ENCODE assay signal across 8 cellular contexts in the genomic region with DNA sequence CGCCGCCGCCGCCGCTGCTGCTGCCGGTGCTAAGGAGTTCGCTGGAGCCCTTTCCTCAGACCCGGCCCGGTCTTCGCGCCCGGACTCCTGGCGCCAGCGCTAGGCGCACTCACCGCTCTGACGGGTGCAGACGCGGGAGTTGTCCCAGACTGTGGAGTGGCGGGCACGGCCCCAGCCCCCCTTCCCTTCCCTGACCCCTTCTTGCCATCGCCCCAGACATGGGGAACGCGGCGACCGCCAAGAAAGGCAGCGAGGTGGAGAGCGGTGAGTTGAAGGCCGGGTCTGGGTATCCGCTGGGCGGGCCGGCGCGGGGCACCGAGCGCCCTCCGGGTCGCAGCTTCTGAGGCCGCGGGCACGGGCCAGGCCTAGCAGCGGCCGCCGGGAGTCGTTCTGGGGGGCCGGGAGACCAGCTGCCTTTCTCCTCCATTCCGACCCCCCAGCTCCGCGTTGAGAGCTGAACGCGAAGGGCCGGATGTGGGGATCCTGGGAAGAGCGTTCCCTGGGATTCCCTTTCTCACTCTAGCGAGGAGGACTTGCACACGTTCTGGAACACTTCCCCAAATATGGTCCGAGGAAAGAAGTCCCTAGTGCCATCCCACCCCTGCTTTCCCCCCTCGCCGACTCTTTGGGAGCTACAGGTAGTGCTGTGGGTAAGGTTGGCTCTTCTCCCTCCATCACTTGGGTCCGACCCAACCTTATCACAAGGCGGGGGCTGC.
DNase-seq lines count a peak whose midpoint lies in the region; TF ChIP-seq lines count a peak whose summit lies in the region.

No MANE protein-coding gene starts in this region.

- peaks cover 10% of the 10 kb centered on the region for H3K27me3 Mint-ChIP-seq in activated T-helper 2 cell treated with anti-CD3 and anti-CD28 coated beads, Interferon-gamma antibody, Interleukin-2, Interleukin-4, amounts not matched to agents 10 μg/mL and 5 μg/mL and 100 μg/mL, durations not matched to agents 14 hours and 24 hours and 36 hours (ENCODE audit: low read depth)

- peak overlapping the region; percentile 80 for H3K27ac ChIP-seq in KOPT-K1 (ENCODE audit: low read depth, low read length, poor library complexity, severe bottlenecking)
- peak overlapping the region; percentile 98 for H3K27ac ChIP-seq in cardiac muscle cell
- peak overlapping the region; percentile 87 to 93 for H3K27ac ChIP-seq in ovary

- H3K36me3 Mint-ChIP-seq in activated T-helper 2 cell treated with anti-CD3 and anti-CD28 coated beads, Interferon-gamma antibody, Interleukin-2, Interleukin-4, amounts not matched to agents 10 μg/mL and 5 μg/mL and 100 μg/mL, durations not matched to agents 14 hours and 24 hours and 36 hours (ENCODE audit: low read depth), result no peaks in the 10 kb centered on the region

- peaks cover 13% of the 10 kb centered on the region for H3K4me1 Mint-ChIP-seq in activated T-helper 2 cell treated with anti-CD3 and anti-CD28 coated beads, Interferon-gamma antibody, Interleukin-2, Interleukin-4, amounts not matched to agents 10 μg/mL and 5 μg/mL and 100 μg/mL, durations not matched to agents 14 hours and 24 hours and 36 hours (ENCODE audit: low read depth)

- WGBS in ovary, 3 donors, result 0 to 1% (median 0%) methylated on average over 49 to 60 of the region's 60 CpGs

- TF ChIP-seq CTCF in cardiac muscle cell (IDR thresholded peaks at IDR 0.05; ENCODE audit: low read depth, low read length), result no peak
- no peak for TF ChIP-seq CTCF in ovary (IDR thresholded peaks at IDR 0.05)

- TF ChIP-seq POLR2A in ovary (IDR thresholded peaks at IDR 0.05), result no peak

- TF ChIP-seq EP300 in ovary (IDR thresholded peaks at IDR 0.05), result no peak

- H3K27ac Mint-ChIP-seq in activated T-helper 2 cell treated with anti-CD3 and anti-CD28 coated beads, Interferon-gamma antibody, Interleukin-2, Interleukin-4, amounts not matched to agents 10 μg/mL and 5 μg/mL and 100 μg/mL, durations not matched to agents 14 hours and 24 hours and 36 hours, result no peak overlapping the region

- peaks cover 13% of the 10 kb centered on the region for H3K4me1 ChIP-seq in cardiac muscle cell (ENCODE audit: low read depth)
- H3K4me1 ChIP-seq in ovary (ENCODE audit: insufficient read depth), result no peaks in the 10 kb centered on the region

- H3K4me3 Mint-ChIP-seq in activated T-helper 2 cell treated with anti-CD3 and anti-CD28 coated beads, Interferon-gamma antibody, Interleukin-2, Interleukin-4, amounts not matched to agents 10 μg/mL and 5 μg/mL and 100 μg/mL, durations not matched to agents 14 hours and 24 hours and 36 hours (ENCODE audit: low read depth), result peak overlapping the region; percentile 80

- peak; percentile 13 for DNase-seq in activated T-cell treated with anti-CD3 and anti-CD28 coated beads for 24 hours (ENCODE audit: low read depth)
- DNase-seq in activated T-cell treated with anti-CD3 and anti-CD28 coated beads, Interleukin-2, amount 50 U/mL, for 48 hours, result no peak
- peak; percentile 5 for DNase-seq in H4 (ENCODE audit: low spot score)
- no peak for DNase-seq in activated T-helper 2 cell treated with anti-CD3 and anti-CD28 coated beads, Interferon-gamma antibody, Interleukin-2, Interleukin-4, amounts not matched to agents 10 μg/mL and 5 μg/mL and 100 μg/mL, durations not matched to agents 14 hours and 24 hours and 36 hours (ENCODE audit: low spot score)
- DNase-seq in cardiac muscle cell (ENCODE audit: low read depth in 1 of 2, low spot score in 1 of 2), result peak; percentile 44 to 51
- peak in 4 of 5 donors; percentile 18 to 67 (median 40) for DNase-seq in ovary
- no peak for DNase-seq in KG1 (lab: John Stamatoyannopoulos, UW)

- no peaks in the 10 kb centered on the region for H3K27me3 ChIP-seq in cardiac muscle cell
- H3K27me3 ChIP-seq in ovary, result no peaks in the 10 kb centered on the region

- intact Hi-C loops in activated T-helper 2 cell treated with anti-CD3 and anti-CD28 coated beads, Interferon-gamma antibody, Interleukin-2, Interleukin-4, amounts not matched to agents 10 μg/mL and 5 μg/mL and 100 μg/mL, durations not matched to agents 14 hours and 24 hours and 36 hours (cut with micrococcal nuclease), result loop anchor here (1.0 to 5.0 kb wide), 3 partner anchors 12 to 224 kb away; a partner anchor contains a TSS
- intact Hi-C loops in ovary (cut with DNase I), result no loop called here

- H3K9me3 ChIP-seq in KOPT-K1 (ENCODE audit: insufficient read depth, low read length, poor library complexity, severe bottlenecking) (no peaks in the 10 kb centered on the region), cardiac muscle cell (ENCODE audit: low read depth) (no peaks in the 10 kb centered on the region), ovary (no peaks in the 10 kb centered on the region)

- H3K36me3 ChIP-seq in KOPT-K1 (ENCODE audit: insufficient read depth, low read length) (no peaks in the 10 kb centered on the region), cardiac muscle cell (no peaks in the 10 kb centered on the region), ovary (no peaks in the 10 kb centered on the region)

- H3K4me3 ChIP-seq in cardiac muscle cell (peak overlapping the region; percentile 96), ovary (peak overlapping the region; percentile 94)

- no peaks in the 10 kb centered on the region for H3K9me3 Mint-ChIP-seq in activated T-helper 2 cell treated with anti-CD3 and anti-CD28 coated beads, Interferon-gamma antibody, Interleukin-2, Interleukin-4, amounts not matched to agents 10 μg/mL and 5 μg/mL and 100 μg/mL, durations not matched to agents 14 hours and 24 hours and 36 hours

Comparison
In these comparisons a context has a peak if more than half of its experiments do, and no peak if none do; other contexts are left out.
1. DNase-seq: peak in activated T-cell treated with anti-CD3 and anti-CD28 coated beads for 24 hours (single experiment), H4 (single experiment), cardiac muscle cell (2 of 2) and ovary (4 of 5); none in activated T-cell treated with anti-CD3 and anti-CD28 coated beads, Interleukin-2, amount 50 U/mL, for 48 hours (0 of 2), activated T-helper 2 cell treated with anti-CD3 and anti-CD28 coated beads, Interferon-gamma antibody, Interleukin-2, Interleukin-4, amounts not matched to agents 10 μg/mL and 5 μg/mL and 100 μg/mL, durations not matched to agents 14 hours and 24 hours and 36 hours (single experiment) and KG1 (single experiment).
2. Peak in every context shown above with its lines, with median percentiles within 50 percentile points of each other: H3K27ac ChIP-seq.